8 cellular contexts compared by ENCODE assay signal in the genomic region with DNA sequence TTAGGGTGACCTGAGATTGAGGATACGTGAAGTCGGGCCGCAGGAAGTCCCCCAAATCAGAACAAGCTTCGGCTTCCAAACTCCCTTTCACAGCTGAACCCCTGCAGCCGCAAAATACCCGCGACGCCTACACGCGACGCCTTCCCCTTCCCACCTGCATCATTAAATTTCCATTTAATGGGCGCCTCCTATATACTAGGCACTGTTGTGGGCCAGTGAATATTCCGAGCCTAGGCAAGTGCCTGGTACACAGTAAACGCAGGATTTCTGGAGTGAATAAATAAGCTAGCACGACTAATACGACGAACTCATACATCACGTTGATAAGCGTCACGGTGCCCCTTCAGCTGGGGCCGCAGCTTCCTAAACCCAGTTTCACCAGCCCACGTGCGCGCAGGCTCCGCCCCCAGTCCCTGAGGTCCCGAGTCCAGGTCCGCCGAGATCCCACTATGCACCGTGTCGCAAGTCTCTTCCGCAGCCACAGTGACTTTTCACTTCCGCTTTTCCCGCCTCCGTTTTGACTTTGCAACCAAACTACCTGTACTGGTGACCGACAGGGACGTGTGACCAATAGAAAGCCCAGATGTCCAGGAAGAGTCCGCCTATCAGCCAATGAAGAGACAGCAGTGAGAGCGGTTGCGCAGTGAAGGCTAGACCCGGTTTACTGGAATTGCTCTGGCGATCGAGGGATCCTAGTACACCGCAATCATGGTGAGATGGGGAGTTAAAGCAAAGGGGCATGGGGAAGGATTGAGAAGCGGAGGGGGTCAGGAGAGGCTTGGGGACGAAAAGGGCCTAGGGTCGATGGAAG. TPM values are rescaled to one million over a fixed set of nuclear protein-coding genes. Genes with fewer than 3 reads are reported as not detected.
DNase-seq lines count a peak whose midpoint lies in the region; ATAC-seq, FAIRE-seq and TF ChIP-seq lines count a peak whose summit lies in the region.

A gene (plus strand): TSS at position 623 of the 811 bp plus-strand sequence. CDS start 86 bp downstream, at position 709.

- DNase-seq in GM12891 (ENCODE audit: insufficient read length, low spot score) = peak; percentile 90
- peak; percentile 99 for DNase-seq in NCI-H1417 treated with DMSO at 0.1 percent for 48 hours (lab: John Stamatoyannopoulos, UW)
- peak; percentile 97 to 100 for DNase-seq in SW 1271 (lab: John Stamatoyannopoulos, UW)
- DNase-seq in activated naive CD8-positive, alpha-beta T cell treated with anti-CD3 and anti-CD28 coated beads, Interleukin-2, amount 50 U/mL, for 16 hours (ENCODE audit: low read depth, low spot score) = peak; percentile 94
- peak; percentile 96 for DNase-seq in Right ventricle myocardium superior
- DNase-seq in pancreas = peak; percentile 89 to 99 (median 98)
- DNase-seq in thyroid gland = peak; percentile 99

- TF ChIP-seq CTCF in pancreas (IDR thresholded peaks at IDR 0.05) = no peak
- no peak for TF ChIP-seq CTCF in thyroid gland (IDR thresholded peaks at IDR 0.05)

- TF ChIP-seq POLR2A in GM12891 (IDR thresholded peaks at IDR 0.05; ENCODE audit: low read depth, low read length) (peak; percentile 59), thyroid gland (IDR thresholded peaks at IDR 0.05) (peak in 1 of 2 donors; percentile 64)

- WGBS in pancreas, 2 donors = 0% methylated on average over 46 of the region's 46 CpGs
- WGBS in thyroid gland, 2 donors = 0 to 2% methylated on average over 46 of the region's 46 CpGs

- ATAC-seq in HG02798 (IDR thresholded peaks at IDR 0.05; ENCODE audit: poor library complexity, unreplicated experiment) (peak; percentile 87), Right ventricle myocardium superior (ENCODE audit: poor library complexity) (peak; percentile 85), pancreas (peak; percentile 78 to 88 (median 84))

- H3K27ac ChIP-seq in pancreas (peak within 1 kb of the TSS; percentile 36 to 90 (median 85)), thyroid gland (peak within 1 kb of the TSS; percentile 33 to 93 (median 81))

- FAIRE-seq in GM12891 (lab: Jason Lieb, UNC) (no peak), pancreas (lab: Jason Lieb, UNC) (no peak)

- H3K4me1 ChIP-seq in pancreas (peaks cover 4 to 9% (median 8%) of the 10 kb centered on the region in 3 donors), thyroid gland (peaks cover 32 to 34% of the 10 kb centered on the region in 2 donors)

- no peaks in the 10 kb centered on the region for H3K9me3 ChIP-seq in pancreas
- no peaks in the 10 kb centered on the region for H3K9me3 ChIP-seq in thyroid gland

- H3K4me3 ChIP-seq in pancreas (peak within 1 kb of the TSS; percentile 80 to 95 (median 90)), thyroid gland (replicated peaks in 1 of 3) (peak within 1 kb of the TSS; percentile 53 to 97 (median 63))

- intact Hi-C loops in Right ventricle myocardium superior (cut with DNase I) (loop anchor here (5.0 kb wide), 1 partner anchor 45 kb away; a partner anchor contains a TSS), pancreas (cut with DNase I) (no loop called here), thyroid gland (cut with DNase I) (no loop called here)

- H3K27me3 ChIP-seq in pancreas (no peaks in the 10 kb centered on the region), thyroid gland (no peaks in the 10 kb centered on the region)

- H3K36me3 ChIP-seq in pancreas (peaks cover 0 to 11% (median 0%) of the 10 kb centered on the region in 3 donors), thyroid gland (peaks cover 16% of the 10 kb centered on the region in 2 donors)

TF ChIP-seq in GM12891, 5 proteins besides CTCF, POLR2A, EP300 and RAD21:
- TF ChIP-seq PAX5 (IDR thresholded peaks at IDR 0.05; ENCODE audit: insufficient read depth, low read length, severe bottlenecking) (peak; percentile 45), POU2F2 (IDR thresholded peaks at IDR 0.05; ENCODE audit: low read depth, low read length) (peak; percentile 5; the same call in 1 of the 2 replicates), TAF1 (IDR thresholded peaks at IDR 0.05; ENCODE audit: low read depth, low read length) (peak; percentile 38), SPI1 (IDR thresholded peaks at IDR 0.05; ENCODE audit: low read depth, low read length) (peak; percentile 100), POLR2AphosphoS5 (IDR thresholded peaks at IDR 0.05; ENCODE audit: low read depth, low read length) (peak; percentile 80)

RNA-seq across cellular contexts. Expression of the gene that starts here (rescaled TPM):
- 253 TPM for polyA plus RNA-seq in GM12891 (2012; ENCODE audit: low read depth, missing spikeins)
- total RNA-seq in Right ventricle myocardium superior (154 TPM), pancreas (10 to 100 TPM; 27.7 to 74.7 (median 54.5) TPM), thyroid gland (100 to 1,000 TPM; 135 to 256 (median 222) TPM)
- 100 to 1,000 TPM; 104 to 107 TPM for polyA plus RNA-seq in pancreas

Comparison
In these comparisons a context has a peak if more than half of its experiments do, and no peak if none do; other contexts are left out.
1. Peak in every context shown above with its lines: DNase-seq, ATAC-seq, H3K4me3 ChIP-seq and H3K27ac ChIP-seq.